Comparison of ENCODE assay signal across 9 cellular contexts in the genomic region with DNA sequence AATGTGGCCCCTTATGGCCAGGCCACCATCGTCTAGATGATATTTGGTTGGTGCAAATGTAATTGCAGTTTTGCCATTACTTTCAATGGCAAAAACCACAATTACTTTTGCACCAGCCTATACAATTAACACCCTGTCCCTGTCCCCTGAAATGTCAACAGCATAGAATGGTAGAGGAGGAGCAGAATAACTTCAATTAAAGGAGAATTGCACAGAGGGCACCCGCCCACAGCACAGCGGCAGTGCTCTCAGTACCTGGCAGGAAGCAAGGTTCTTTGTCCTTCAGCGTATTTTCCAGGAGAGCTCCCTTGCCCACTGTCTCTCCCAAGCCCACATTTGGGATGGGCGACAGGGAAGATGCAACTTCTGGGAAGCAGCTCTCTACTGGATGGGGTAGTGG.
"Had no signal": no experiment of that assay in that cellular context is flagged by ENCODE, and none has a peak within 500 bp of the region (broad histone marks: within the 10 kb centered on the region; RNA-seq: fewer than 3 reads in every experiment).

No MANE protein-coding gene starts in this region.

- ATAC-seq: foreskin keratinocyte; naive thymus-derived CD4-positive, alpha-beta T cell had no signal

- DNase-seq: foreskin keratinocyte; naive thymus-derived CD4-positive, alpha-beta T cell; small intestine; stimulated activated CD4-positive, alpha-beta T cell treated with anti-CD3 and anti-CD28 coated beads, Interleukin-12 subunit alpha, Interleukin-12 subunit beta, amount 100 ng/mL, for 4 hours; stimulated activated naive CD4-positive, alpha-beta T cell; stomach; substantia nigra; upper lobe of left lung; uterus had no signal
